Comparison of ENCODE assay signal across 11 cellular contexts in the genomic region with DNA sequence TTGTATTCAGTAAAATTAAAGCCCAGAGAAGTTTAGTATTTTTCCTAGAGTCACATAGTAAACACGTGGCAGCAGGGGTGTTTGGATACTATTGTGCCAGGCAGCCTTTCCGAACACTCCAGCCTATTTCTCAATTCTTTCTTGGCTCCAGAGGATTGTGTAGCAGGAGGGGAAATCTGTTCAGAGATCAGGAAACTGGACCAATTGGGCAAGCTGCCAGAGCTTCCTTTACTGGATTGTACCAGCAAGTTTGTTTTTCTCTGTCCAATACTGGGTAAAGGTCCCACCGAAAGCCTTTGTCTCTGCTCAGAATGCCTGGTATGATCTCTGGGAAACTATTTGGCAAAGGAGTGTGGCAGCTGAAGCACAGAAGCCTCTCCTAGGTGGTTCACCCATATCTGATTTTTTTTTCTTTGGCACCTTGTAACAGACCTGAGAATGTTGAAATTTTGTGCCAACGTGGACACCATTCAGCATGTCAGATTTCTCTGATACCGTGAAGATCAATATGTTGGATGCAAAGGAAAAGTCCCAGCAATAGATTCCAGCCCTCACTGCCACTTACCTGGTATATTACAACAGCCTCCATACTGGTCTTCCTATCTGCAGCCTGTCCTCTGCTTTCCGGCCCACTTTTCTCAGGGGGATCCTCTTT.
DNase-seq lines count a peak whose midpoint lies in the region; ATAC-seq, FAIRE-seq and TF ChIP-seq lines count a peak whose summit lies in the region.
"Had no signal": no experiment of that assay in that cellular context is flagged by ENCODE, and none has a peak within 500 bp of the region (broad histone marks: within the 10 kb centered on the region; RNA-seq: fewer than 3 reads in every experiment).

No MANE protein-coding gene starts in this region.

- in situ Hi-C loops in IMR-90 (cut with MboI; ENCODE audit: low sequenced_read_pairs): no loop called here

- H3K14ac ChIP-seq in IMR-90 (replicated peaks; ENCODE audit: low read depth, low read length): 0 out of 2 replicates have a peak overlapping the region, but pooled peaks have one; percentile 16

- no peaks in the 10 kb centered on the region for H4K20me1 ChIP-seq in IMR-90 (ENCODE audit: insufficient read depth, low read length)

- H2BK120ac ChIP-seq in IMR-90 (ENCODE audit: low read depth, low read length): no peak overlapping the region; the same call in 1 of the 2 replicates

- H2BK20ac ChIP-seq in IMR-90 (ENCODE audit: low read depth, low read length): no peak overlapping the region

- no peak overlapping the region for H3K18ac ChIP-seq in IMR-90 (ENCODE audit: low read depth, low read length)

- H3K56ac ChIP-seq in IMR-90 (ENCODE audit: extremely low read depth, insufficient read depth, low read length): no peak overlapping the region

- no peak overlapping the region for H2AK9ac ChIP-seq in IMR-90 (replicated peaks; ENCODE audit: low read depth, low read length, poor library complexity)

- no peak overlapping the region for H2AFZ ChIP-seq in IMR-90 (replicated peaks; ENCODE audit: low read length, poor library complexity)

- WGBS in IMR-90 (ENCODE audit: extremely low coverage in 2 of 2, insufficient read length in 1 of 2), 2 experiments: 40% methylated on average over 1 of the region's 6 CpGs; no CpG with 5 or more reads in 1 of the 2 experiments
- 27 to 48% (median 43%) methylated on average over 6 of the region's 6 CpGs for WGBS in small intestine, 3 donors

- POLR2A ChIA-PET in IMR-90 (lab: Charles Lee; ENCODE audit: unreplicated experiment): no interaction called here

- ATAC-seq in IMR-90 (ENCODE audit: low read depth): no peak
- ATAC-seq: activated T-cell treated with anti-CD3 and anti-CD28 coated beads, Interleukin-2, amount 50 U/mL, for 72 hours had no signal

- 0 out of 2 replicates have a peak overlapping the region, but pooled peaks have one; percentile 35 for H3K4ac ChIP-seq in IMR-90 (ENCODE audit: low read depth, low read length)

- H3K9me1 ChIP-seq in IMR-90 (ENCODE audit: insufficient read depth, low read length): peaks cover 7% of the 10 kb centered on the region

- H3K36me3 ChIP-seq in IMR-90 (ENCODE audit: control insufficient read depth, insufficient read depth, low read length): no peaks in the 10 kb centered on the region
- H3K36me3 ChIP-seq in small intestine (ENCODE audit: control insufficient read depth in 2 of 2, insufficient read depth in 2 of 2, low read length in 2 of 2): no peaks in the 10 kb centered on the region

- H4K5ac ChIP-seq in IMR-90 (ENCODE audit: low read depth, low read length): no peak overlapping the region

- no peak overlapping the region for H3K4me3 ChIP-seq in IMR-90 (ENCODE audit: insufficient read depth, low read depth, low read length)
- H3K4me3 ChIP-seq in small intestine (ENCODE audit: low read depth in 1 of 2, low read length in 2 of 2): no peak overlapping the region

- CTCF ChIA-PET in IMR-90 (lab: Yijun Ruan, JAX): no interaction called here

- no peak overlapping the region for H4K91ac ChIP-seq in IMR-90 (ENCODE audit: insufficient read depth, low read depth, low read length)

- H4K8ac ChIP-seq in IMR-90 (ENCODE audit: low read depth in 2 of 2, low read length in 2 of 2): 0 out of 4 replicates have a peak overlapping the region, but pooled peaks of 1 of the 2 experiments have one; percentile 26

- no peak for TF ChIP-seq POLR2A in IMR-90 (IDR thresholded peaks at IDR 0.05; ENCODE audit: low read depth, low read length)

- no peak overlapping the region for H3K9ac ChIP-seq in IMR-90 (ENCODE audit: low read depth, low read length)

- no TSS peak for BruUV-seq in IMR-90 (replicated peaks; lab: Mats Ljungman, UMichigan)

- DNase-seq in IMR-90 (no peak), caudate nucleus (lab: John Stamatoyannopoulos, UW) (peak in 41 of 61 donors; percentile 2 to 94 (median 30)), inferior parietal cortex (ENCODE audit: extremely low spot score) (peak; percentile 35), small intestine (peak; percentile 20), NCI-H187 treated with DMSO at 0.1 percent for 48 hours (lab: John Stamatoyannopoulos, UW) (no peak), iPS-NIHi7 (ENCODE audit: extremely low spot score) (no peak)
- DNase-seq in stimulated activated CD4-positive, alpha-beta T cell treated with anti-CD3 and anti-CD28 coated beads, Interleukin-15, amount 100 ng/mL, for 24 hours: no peak
- no peak for DNase-seq in activated naive CD4-positive, alpha-beta T cell treated with anti-CD3 and anti-CD28 coated beads, Interleukin-2, amount 50 U/mL, for 16 hours
- DNase-seq: activated T-cell treated with anti-CD3 and anti-CD28 coated beads, Interleukin-2, amount 50 U/mL, for 72 hours; DMS53; SW 1271 had no signal

- H3K4me2 ChIP-seq in IMR-90 (ENCODE audit: low read depth, low read length): no peak overlapping the region

- no peak overlapping the region for H3K23ac ChIP-seq in IMR-90 (ENCODE audit: low read depth, low read length)

- H3K27me3 ChIP-seq in IMR-90 (ENCODE audit: control insufficient read depth, insufficient read depth, low read length) (no peaks in the 10 kb centered on the region), small intestine (ENCODE audit: control insufficient read depth in 2 of 2, insufficient read depth in 2 of 2, low read length in 2 of 2) (no peaks in the 10 kb centered on the region)

- TF ChIP-seq RAD21 in IMR-90 (IDR thresholded peaks at IDR 0.05; ENCODE audit: low read length): no peak

- H3K9me3 ChIP-seq in IMR-90 (ENCODE audit: control insufficient read depth, insufficient read depth, low read length): no peaks in the 10 kb centered on the region
- no peaks in the 10 kb centered on the region for H3K9me3 ChIP-seq in small intestine (ENCODE audit: control insufficient read depth, low read depth)

- H2BK5ac ChIP-seq in IMR-90 (ENCODE audit: low read depth, low read length, poor library complexity, severe bottlenecking): no peak overlapping the region

- peaks cover 8% of the 10 kb centered on the region; the same call in 1 of the 2 replicates for H3K4me1 ChIP-seq in IMR-90 (ENCODE audit: control insufficient read depth, insufficient read depth, low read length)
- H3K4me1 ChIP-seq in small intestine (ENCODE audit: control insufficient read depth in 2 of 2, insufficient read depth in 1 of 2, low read depth in 1 of 2, low read length in 1 of 2): peaks cover 0 to 8% of the 10 kb centered on the region in 2 donors

- H3K79me1 ChIP-seq in IMR-90 (ENCODE audit: low read depth in 1 of 2, low read length in 2 of 2): no peaks in the 10 kb centered on the region

- TF ChIP-seq CTCF in IMR-90 (conservative IDR thresholded peaks at IDR 0.05; ENCODE audit: low read depth, low read length): no peak

- H3K27ac ChIP-seq in IMR-90 (ENCODE audit: insufficient read depth, low read length) (no peak overlapping the region), caudate nucleus (ENCODE audit: low read depth, low read length) (peak overlapping the region; percentile 11), small intestine (ENCODE audit: low read depth in 1 of 2, low read length in 1 of 2) (no peak overlapping the region)

- H2BK15ac ChIP-seq in IMR-90 (ENCODE audit: low read depth, low read length): peak overlapping the region; percentile 33; the same call in 1 of the 3 replicates

- intact Hi-C loops in IMR-90 (cut with micrococcal nuclease): no loop called here

- H2AK5ac ChIP-seq in IMR-90 (ENCODE audit: low read depth, low read length): 0 out of 2 replicates have a peak overlapping the region, but pooled peaks have one; percentile 14

- dilution Hi-C loops in IMR-90 (cut with HindIII; ENCODE audit: low sequenced_read_pairs, unreplicated experiment): no loop called here

- no peak for FAIRE-seq in small intestine (lab: Jason Lieb, UNC)

TF ChIP-seq in IMR-90, 13 proteins besides CTCF, POLR2A, EP300 and RAD21:
- TF ChIP-seq CHD1 (IDR thresholded peaks at IDR 0.05; ENCODE audit: low read depth, low read length) (no peak), CEBPB (IDR thresholded peaks at IDR 0.05; ENCODE audit: low read depth, low read length) (no peak), MAFK (IDR thresholded peaks at IDR 0.05; ENCODE audit: low read depth, low read length) (no peak), SMC3 (IDR thresholded peaks at IDR 0.05; ENCODE audit: low read depth, low read length) (no peak), MAZ (IDR thresholded peaks at IDR 0.05; ENCODE audit: borderline replicate concordance, low read depth, low read length) (no peak), RCOR1 (IDR thresholded peaks at IDR 0.05; ENCODE audit: insufficient replicate concordance, low read length) (no peak), FOS (IDR thresholded peaks at IDR 0.05; ENCODE audit: low read depth, low read length) (no peak), MXI1 (IDR thresholded peaks at IDR 0.05; ENCODE audit: borderline replicate concordance, low read depth, low read length) (no peak), RFX5 (IDR thresholded peaks at IDR 0.05; ENCODE audit: low read depth, low read length) (no peak), ELK1 (IDR thresholded peaks at IDR 0.05; ENCODE audit: borderline replicate concordance, low read depth, low read length) (no peak), BHLHE40 (IDR thresholded peaks at IDR 0.05; ENCODE audit: low read depth, low read length) (no peak), NFE2L2 (IDR thresholded peaks at IDR 0.05; ENCODE audit: low read depth, low read length) (no peak)
- TF ChIP-seq, protein P1, sequence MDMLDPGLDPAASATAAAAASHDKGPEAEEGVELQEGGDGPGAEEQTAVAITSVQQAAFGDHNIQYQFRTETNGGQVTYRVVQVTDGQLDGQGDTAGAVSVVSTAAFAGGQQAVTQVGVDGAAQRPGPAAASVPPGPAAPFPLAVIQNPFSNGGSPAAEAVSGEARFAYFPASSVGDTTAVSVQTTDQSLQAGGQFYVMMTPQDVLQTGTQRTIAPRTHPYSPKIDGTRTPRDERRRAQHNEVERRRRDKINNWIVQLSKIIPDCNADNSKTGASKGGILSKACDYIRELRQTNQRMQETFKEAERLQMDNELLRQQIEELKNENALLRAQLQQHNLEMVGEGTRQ (IDR thresholded peaks at IDR 0.05; ENCODE audit: low read depth, low read length): no peak

Comparison
In these comparisons a context has a peak if more than half of its experiments do, and no peak if none do; other contexts are left out.
1. DNase-seq: peak in caudate nucleus (41 of 61), inferior parietal cortex (single experiment) and small intestine (single experiment); none in IMR-90 (single experiment), NCI-H187 treated with DMSO at 0.1 percent for 48 hours (single experiment), stimulated activated CD4-positive, alpha-beta T cell treated with anti-CD3 and anti-CD28 coated beads, Interleukin-15, amount 100 ng/mL, for 24 hours (single experiment), iPS-NIHi7 (single experiment) and activated naive CD4-positive, alpha-beta T cell treated with anti-CD3 and anti-CD28 coated beads, Interleukin-2, amount 50 U/mL, for 16 hours (single experiment).